In the genomic region with DNA sequence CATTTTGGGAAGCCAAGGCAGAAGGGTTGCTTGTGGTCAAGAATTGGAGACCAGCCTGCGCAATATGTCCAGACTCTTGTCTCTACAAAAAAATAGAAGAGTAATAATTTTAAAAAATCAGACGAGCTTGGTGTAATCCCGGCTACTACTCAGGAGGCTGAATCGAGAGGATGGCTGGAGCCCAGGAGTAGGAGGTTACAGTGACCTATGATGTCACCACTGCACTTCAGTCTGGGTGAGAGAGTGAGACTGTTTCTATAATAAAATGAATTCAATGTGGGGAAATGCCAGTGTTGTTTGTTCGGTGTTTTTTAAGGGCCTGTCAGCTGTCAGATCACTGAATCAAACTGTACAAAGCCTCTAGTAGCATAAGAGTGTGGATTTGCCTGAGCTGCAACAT, we compare ENCODE assay signal across 8 cellular contexts. TPM values are rescaled to one million over a fixed set of nuclear protein-coding genes. Genes with fewer than 3 reads are reported as not detected.
DNase-seq lines count a peak whose midpoint lies in the region; ATAC-seq and TF ChIP-seq lines count a peak whose summit lies in the region.

No MANE protein-coding gene starts in this region.

- peak; percentile 34 to 45 for ATAC-seq in gastrocnemius medialis
- no peak for ATAC-seq in GM19324 (IDR thresholded peaks at IDR 0.05; ENCODE audit: low FRiP score, unreplicated experiment)

- no peaks in the 10 kb centered on the region for H3K9me3 ChIP-seq in gastrocnemius medialis

- DNase-seq in HCEC 1CT: peak; percentile 28
- peak; percentile 91 for DNase-seq in SHP77 treated with DMSO at 0.1 percent for 48 hours (lab: John Stamatoyannopoulos, UW)
- peak; percentile 66 for DNase-seq in fibroblast of peridontal ligament (ENCODE audit: extremely low read depth)
- peak; percentile 19 to 59 for DNase-seq in gastrocnemius medialis
- no peak for DNase-seq in GOT3 (lab: John Stamatoyannopoulos, UW)
- DNase-seq in AG08396 (ENCODE audit: low spot score): no peak
- no peak for DNase-seq in putamen (ENCODE audit: low spot score)

- H3K4me1 ChIP-seq in gastrocnemius medialis: peaks cover 31 to 39% of the 10 kb centered on the region in 2 donors

- H3K36me3 ChIP-seq in gastrocnemius medialis: no peaks in the 10 kb centered on the region

- peak overlapping the region; percentile 93 to 100 (median 96) for H3K27ac ChIP-seq in gastrocnemius medialis

- no peak for TF ChIP-seq POLR2A in gastrocnemius medialis (IDR thresholded peaks at IDR 0.05)

- no peaks in the 10 kb centered on the region for H3K27me3 ChIP-seq in gastrocnemius medialis

- peak overlapping the region; percentile 64 to 98 (median 72) for H3K4me3 ChIP-seq in gastrocnemius medialis

- intact Hi-C loops in gastrocnemius medialis (cut with DNase I; ENCODE audit: low total_unique reads): loop anchor here (10.0 kb wide), 1 partner anchor 143 kb away; the partner anchor contains the start of gene KCTD12

- in situ Hi-C loops in gastrocnemius medialis (cut with MboI; ENCODE audit: low sequenced_read_pairs in 4 of 4): no loop called here

- TF ChIP-seq CTCF in gastrocnemius medialis (IDR thresholded peaks at IDR 0.05 in 4 of 5, conservative IDR thresholded peaks at IDR 0.05 in 1 of 5): no peak

RNA-seq across cellular contexts. Expression of gene FBXL3, which starts 1.2 kb away (rescaled TPM):
- total RNA-seq in gastrocnemius medialis: 10 to 100 TPM; 50.6 to 75.6 (median 64.4) TPM

RNA-seq across cellular contexts. Expression of gene CLN5, which starts 36.3 kb away (rescaled TPM):
- total RNA-seq in gastrocnemius medialis: 10 to 100 TPM in 1 of 4 donors, 1 to 10 TPM in 3; 4.5 to 10.1 (median 7.1) TPM

Comparison
In these comparisons a context has a peak if more than half of its experiments do, and no peak if none do; other contexts are left out.
1. DNase-seq: peak in HCEC 1CT (single experiment), SHP77 treated with DMSO at 0.1 percent for 48 hours (single experiment), fibroblast of peridontal ligament (single experiment) and gastrocnemius medialis (2 of 2); none in GOT3 (single experiment), AG08396 (single experiment) and putamen (single experiment).